ENCODE assay signal across 9 cellular contexts in genomic region chr14:67137744-67138371, GRCh38. TPM values are rescaled to one million over a fixed set of nuclear protein-coding genes. Genes with fewer than 3 reads are reported as not detected.
A peak's percentile ranks its signal among the peaks of the same experiment; 100 is the strongest.
DNase-seq lines count a peak whose midpoint lies in the region; ATAC-seq and TF ChIP-seq lines count a peak whose summit lies in the region.
"Had no signal": no experiment of that assay in that cellular context is flagged by ENCODE, and none has a peak within 500 bp of the region (broad histone marks: within the 10 kb centered on the region; RNA-seq: fewer than 3 reads in every experiment).

No MANE protein-coding gene starts in this region.

- H3K27ac Mint-ChIP-seq in activated naive CD8-positive, alpha-beta T cell treated with anti-CD3 and anti-CD28 coated beads, Interleukin-2, amount 50 U/mL, for 24 hours, result no peak overlapping the region

- peaks cover 22% of the 10 kb centered on the region for H3K4me1 Mint-ChIP-seq in activated naive CD8-positive, alpha-beta T cell treated with anti-CD3 and anti-CD28 coated beads, Interleukin-2, amount 50 U/mL, for 24 hours

- no peak for ATAC-seq in activated naive CD8-positive, alpha-beta T cell treated with anti-CD3 and anti-CD28 coated beads, Interleukin-2, amount 50 U/mL, for 24 hours

- H3K4me3 ChIP-seq in AG04450 (ENCODE audit: low read depth, low read length) (no peak overlapping the region), tibial nerve (no peak overlapping the region)
- H3K4me3 ChIP-seq: lung had no signal

- peaks cover 12% of the 10 kb centered on the region for H3K36me3 Mint-ChIP-seq in activated naive CD8-positive, alpha-beta T cell treated with anti-CD3 and anti-CD28 coated beads, Interleukin-2, amount 50 U/mL, for 24 hours (ENCODE audit: low read depth)

- CTCF ChIA-PET in AG04450 (lab: Charles Lee), result interaction anchor here (0.6 to 2.4 kb wide), 8 partner anchors 9 to 640 kb away, joined by 3 to 10 read pairs (median 4); partner anchors contain the start of gene EIF2S1

- TF ChIP-seq EP300 in tibial nerve (IDR thresholded peaks at IDR 0.05), result no peak

- H3K27me3 ChIP-seq in AG04450 (ENCODE audit: control insufficient read depth, insufficient read depth, low read length) (no peaks in the 10 kb centered on the region), tibial nerve (no peaks in the 10 kb centered on the region)

- peaks cover 0 to 3% (median 0%) of the 10 kb centered on the region in 3 donors for H3K36me3 ChIP-seq in tibial nerve

- DNase-seq in AG04450 (ENCODE audit: low read depth, low spot score), result no peak
- DNase-seq in SK-MEL-5 (ENCODE audit: low read depth, low spot score), result peak; percentile 39
- peak; percentile 10 for DNase-seq in glomerular visceral epithelial cell (ENCODE audit: extremely low spot score)
- DNase-seq in activated naive CD8-positive, alpha-beta T cell treated with anti-CD3 and anti-CD28 coated beads, Interleukin-2, amount 50 U/mL, for 24 hours, result no peak
- DNase-seq in tibial nerve (ENCODE audit: low spot score in 2 of 2), result no peak
- no peak for DNase-seq in NCI-H510A treated with DMSO at 0.1 percent for 48 hours (lab: John Stamatoyannopoulos, UW)
- no peak for DNase-seq in NCI-H1092 (lab: John Stamatoyannopoulos, UW)

- H3K27me3 Mint-ChIP-seq in activated naive CD8-positive, alpha-beta T cell treated with anti-CD3 and anti-CD28 coated beads, Interleukin-2, amount 50 U/mL, for 24 hours, result no peaks in the 10 kb centered on the region

- TF ChIP-seq POLR2A in tibial nerve (IDR thresholded peaks at IDR 0.05), result no peak

- H3K4me1 ChIP-seq in tibial nerve, result no peaks in the 10 kb centered on the region

- POLR2A ChIA-PET in AG04450 (lab: Yijun Ruan, JAX), result no interaction called here

- H3K9me3 ChIP-seq in AG04450 (ENCODE audit: control insufficient read depth, insufficient read depth, low read length), result no peaks in the 10 kb centered on the region
- no peaks in the 10 kb centered on the region for H3K9me3 ChIP-seq in tibial nerve

- H3K9me3 Mint-ChIP-seq in activated naive CD8-positive, alpha-beta T cell treated with anti-CD3 and anti-CD28 coated beads, Interleukin-2, amount 50 U/mL, for 24 hours, result peaks cover 8% of the 10 kb centered on the region

- in situ Hi-C loops in SK-MEL-5 (cut with HindIII; ENCODE audit: low pct_unique_long_range_greater_than_20kb, low sequenced_read_pairs), result no loop called here

- no peak overlapping the region for H3K4me3 Mint-ChIP-seq in activated naive CD8-positive, alpha-beta T cell treated with anti-CD3 and anti-CD28 coated beads, Interleukin-2, amount 50 U/mL, for 24 hours

- TF ChIP-seq CTCF in AG04450 (IDR thresholded peaks at IDR 0.05; ENCODE audit: low read depth, low read length) (peak; percentile 72), GM12874 (IDR thresholded peaks at IDR 0.05; ENCODE audit: insufficient read depth, low read depth, low read length) (peak; percentile 26; the same call in 1 of the 2 replicates), tibial nerve (IDR thresholded peaks at IDR 0.05) (peak in 1 of 5 experiments; percentile 20)

- H3K27ac ChIP-seq in AG04450 (ENCODE audit: low read depth, low read length), result no peak overlapping the region
- H3K27ac ChIP-seq in tibial nerve, result no peak overlapping the region

RNA-seq across cellular contexts. Expression of gene GARIN2, which starts 51.4 kb away (rescaled TPM):
- polyA plus RNA-seq in AG04450 (2011; rRNA removed), result 0.06 TPM in 1 of 2 replicates, not detected in the other
- polyA minus RNA-seq in AG04450 (2011; rRNA and poly(A)+ RNA removed), result not detected in 2 replicates
- not detected in 2 replicates for total RNA-seq in SK-MEL-5 (2014; rRNA removed; shearing (Covaris generic))
- not detected in 2 replicates for polyA plus RNA-seq in SK-MEL-5 (2015; cell fraction: cytosol; rRNA removed)
- polyA plus RNA-seq in SK-MEL-5 (2015; cell fraction: nucleus; rRNA removed), result not detected in 2 replicates
- not detected for total RNA-seq in tibial nerve

Comparison
In these comparisons a context has a peak if more than half of its experiments do, and no peak if none do; other contexts are left out.
1. DNase-seq: peak in SK-MEL-5 (single experiment) and glomerular visceral epithelial cell (single experiment); none in AG04450 (single experiment), activated naive CD8-positive, alpha-beta T cell treated with anti-CD3 and anti-CD28 coated beads, Interleukin-2, amount 50 U/mL, for 24 hours (single experiment), tibial nerve (0 of 2), NCI-H510A treated with DMSO at 0.1 percent for 48 hours (single experiment) and NCI-H1092 (single experiment).